ENCODE assay signal across 1 cellular context in genomic region chr11:95412074-95412473, GRCh38.
TF ChIP-seq lines count a peak whose summit lies in the region.

No MANE protein-coding gene starts in this region.

TF ChIP-seq in GM23338, 12 proteins besides CTCF, POLR2A, EP300 and RAD21:
- TF ChIP-seq ZNF462 (CRISPR knock-in tag; IDR thresholded peaks at IDR 0.05) (no peak), CREB1 (CRISPR knock-in tag; IDR thresholded peaks at IDR 0.05; ENCODE audit: low read depth) (no peak), JUNB (IDR thresholded peaks at IDR 0.05; ENCODE audit: unreplicated experiment) (no peak), ZNF331 (CRISPR knock-in tag; IDR thresholded peaks at IDR 0.05; ENCODE audit: low read depth) (no peak), NANOG (IDR thresholded peaks at IDR 0.05; ENCODE audit: borderline replicate concordance) (no peak), STAT1 (IDR thresholded peaks at IDR 0.05; ENCODE audit: unreplicated experiment) (no peak), REST (IDR thresholded peaks at IDR 0.05; ENCODE audit: unreplicated experiment) (no peak)
